Comparison of ENCODE assay signal across 22 cellular contexts in the genomic region with DNA sequence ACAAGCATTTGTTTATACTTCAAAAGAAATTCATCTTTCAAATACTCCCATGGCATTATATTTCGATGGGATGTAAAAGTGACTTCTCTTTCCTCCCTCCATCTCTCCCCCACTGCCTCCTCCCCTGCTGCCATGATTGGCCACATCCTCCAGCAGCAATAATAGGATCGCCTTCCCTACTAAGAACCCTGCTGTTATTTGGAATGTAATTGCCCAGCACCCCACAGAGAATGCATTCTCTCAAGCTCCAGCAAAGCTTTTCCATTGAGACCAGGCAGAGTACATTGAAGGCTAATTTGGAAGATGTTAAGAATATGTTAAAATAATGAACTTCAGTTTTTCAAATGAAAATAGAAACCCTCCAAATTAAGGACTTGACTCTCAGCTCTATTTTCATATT.
DNase-seq lines count a peak whose midpoint lies in the region; TF ChIP-seq lines count a peak whose summit lies in the region.
"Had no signal": no experiment of that assay in that cellular context is flagged by ENCODE, and none has a peak within 500 bp of the region (broad histone marks: within the 10 kb centered on the region; RNA-seq: fewer than 3 reads in every experiment).

No MANE protein-coding gene starts in this region.

- peak; percentile 56; the same call in 1 of the 2 replicates for TF ChIP-seq EP300 in Ishikawa (IDR thresholded peaks at IDR 0.05; ENCODE audit: borderline replicate concordance)

- no CpG with 5 or more reads among the region's 2 CpGs for WGBS in iPS DF 6.9 (ENCODE audit: insufficient coverage, insufficient read length)
- 62 to 74% (median 73%) methylated on average over 2 of the region's 2 CpGs for WGBS in spleen, 5 donors
- 67 to 83% methylated on average over 2 of the region's 2 CpGs for WGBS in lower leg skin, 2 donors

- H3K4me3 ChIP-seq in iPS DF 6.9 (ENCODE audit: low read length) = no peak overlapping the region
- no peak overlapping the region for H3K4me3 ChIP-seq in spleen
- no peak overlapping the region for H3K4me3 ChIP-seq in lower leg skin (ENCODE audit: low read depth, poor library complexity, severe bottlenecking)
- no peak overlapping the region for H3K4me3 ChIP-seq in effector memory CD4-positive, alpha-beta T cell (ENCODE audit: insufficient read depth, low read depth, low read length, poor library complexity, severe bottlenecking)
- H3K4me3 ChIP-seq: GM12878, mucosa of descending colon, suprapubic skin, vagina had no signal

- H3K27ac ChIP-seq in iPS DF 6.9 (ENCODE audit: low read length) = no peak overlapping the region
- no peak overlapping the region for H3K27ac ChIP-seq in spleen
- H3K27ac ChIP-seq in effector memory CD4-positive, alpha-beta T cell (ENCODE audit: insufficient read depth, low read length, poor library complexity, severe bottlenecking) = no peak overlapping the region
- H3K27ac ChIP-seq: C4-2B, suprapubic skin, vagina had no signal

- no peak for TF ChIP-seq POLR2A in spleen (IDR thresholded peaks at IDR 0.05)
- TF ChIP-seq POLR2A in lower leg skin (IDR thresholded peaks at IDR 0.05) = no peak

- DNase-seq in COR-L47 (lab: John Stamatoyannopoulos, UW) = peak; percentile 87
- peak; percentile 75 for DNase-seq in NCI-H345 treated with DMSO at 0.1 percent for 48 hours (lab: John Stamatoyannopoulos, UW; ENCODE audit: unreplicated experiment)
- DNase-seq in iPS DF 6.9 (ENCODE audit: low read depth, low spot score) = peak; percentile 71
- no peak for DNase-seq in middle frontal gyrus (ENCODE audit: extremely low spot score, low spot score)
- no peak for DNase-seq in spleen
- DNase-seq in lower leg skin (ENCODE audit: low spot score in 2 of 2) = no peak
- DNase-seq in effector memory CD4-positive, alpha-beta T cell = no peak
- DNase-seq: ACHN; activated CD4-positive, alpha-beta T cell treated with anti-CD3 and anti-CD28 coated beads for 48 hours; activated CD8-positive, alpha-beta memory T cell treated with anti-CD3 and anti-CD28 coated beads, Interleukin-2, amount 50 U/mL, for 4 hours; activated effector memory CD4-positive, alpha-beta T cell treated with anti-CD3 and anti-CD28 coated beads, Interleukin-2, amount 50 U/mL, for 16 hours; KG1; left colon; mucosa of descending colon; occipital lobe; OCI-M1; SHP77 had no signal

- H3K27me3 ChIP-seq in iPS DF 6.9 (ENCODE audit: control insufficient read depth, insufficient read depth, low read length) (no peaks in the 10 kb centered on the region), spleen (replicated peaks in 1 of 7) (no peaks in the 10 kb centered on the region)
- no peaks in the 10 kb centered on the region for H3K27me3 ChIP-seq in effector memory CD4-positive, alpha-beta T cell (replicated peaks; ENCODE audit: control insufficient read depth, insufficient read depth, low read length, poor library complexity, severe bottlenecking)
- H3K27me3 ChIP-seq: suprapubic skin, vagina had no signal

- no peak for TF ChIP-seq RAD21 in Ishikawa (IDR thresholded peaks at IDR 0.05; ENCODE audit: low read depth)

- H3K4me1 ChIP-seq in iPS DF 6.9 (ENCODE audit: control insufficient read depth, insufficient read depth, low read length) (peaks cover 4% of the 10 kb centered on the region; the same call in 1 of the 2 replicates), spleen (no peaks in the 10 kb centered on the region)
- H3K4me1 ChIP-seq in effector memory CD4-positive, alpha-beta T cell (ENCODE audit: control insufficient read depth, insufficient read depth, low read length, poor library complexity, severe bottlenecking) = no peaks in the 10 kb centered on the region
- H3K4me1 ChIP-seq: vagina had no signal

- no peaks in the 10 kb centered on the region for H3K9me3 ChIP-seq in iPS DF 6.9 (ENCODE audit: control insufficient read depth, insufficient read depth, low read length)
- H3K9me3 ChIP-seq in spleen = no peaks in the 10 kb centered on the region
- no peaks in the 10 kb centered on the region for H3K9me3 ChIP-seq in effector memory CD4-positive, alpha-beta T cell (ENCODE audit: control insufficient read depth, low read length)
- H3K9me3 ChIP-seq: mucosa of descending colon, suprapubic skin, vagina had no signal

- no peaks in the 10 kb centered on the region for H3K36me3 ChIP-seq in iPS DF 6.9 (ENCODE audit: control insufficient read depth, insufficient read depth, low read length)
- no peaks in the 10 kb centered on the region for H3K36me3 ChIP-seq in spleen
- H3K36me3 ChIP-seq in effector memory CD4-positive, alpha-beta T cell (ENCODE audit: control insufficient read depth, insufficient read depth, low read length) = no peaks in the 10 kb centered on the region
- H3K36me3 ChIP-seq: suprapubic skin, vagina had no signal

- intact Hi-C loops in spleen (cut with DNase I; ENCODE audit: low total_unique reads) = no loop called here
- intact Hi-C loops in lower leg skin (cut with DNase I; ENCODE audit: low total_unique reads) = no loop called here

- TF ChIP-seq CTCF in spleen (IDR thresholded peaks at IDR 0.05 in 8 of 11, conservative IDR thresholded peaks at IDR 0.05 in 3 of 11) (no peak), lower leg skin (IDR thresholded peaks at IDR 0.05) (no peak)

TF ChIP-seq in Ishikawa, 13 proteins besides CTCF, POLR2A, EP300 and RAD21:
- 0 out of 2 replicates have a peak, but pooled peaks have one; percentile 16 for TF ChIP-seq CEBPB (IDR thresholded peaks at IDR 0.05)
- no peak for TF ChIP-seq CREB1 (IDR thresholded peaks at IDR 0.05; ENCODE audit: low read depth)
- no peak for TF ChIP-seq USF1 (IDR thresholded peaks at IDR 0.05)
- peak; percentile 57; the same call in 1 of the 2 replicates for TF ChIP-seq TCF12 (IDR thresholded peaks at IDR 0.05; ENCODE audit: low read depth)
- TF ChIP-seq TEAD4 (IDR thresholded peaks at IDR 0.05) = peak; percentile 78
- TF ChIP-seq YY1 (IDR thresholded peaks at IDR 0.05; ENCODE audit: low read depth) = peak; percentile 57; the same call in 1 of the 2 replicates
- TF ChIP-seq FOXM1 (IDR thresholded peaks at IDR 0.05; ENCODE audit: borderline replicate concordance, low read depth) = peak; percentile 33; the same call in 1 of the 2 replicates
- peak; percentile 38; the same call in 1 of the 2 replicates for TF ChIP-seq NFIC (IDR thresholded peaks at IDR 0.05)

Comparison
In these comparisons a context has a peak if more than half of its experiments do, and no peak if none do; other contexts are left out.
1. DNase-seq: peak in COR-L47 (single experiment), NCI-H345 treated with DMSO at 0.1 percent for 48 hours (single experiment) and iPS DF 6.9 (single experiment); none in middle frontal gyrus (single experiment), spleen (single experiment), lower leg skin (0 of 2) and effector memory CD4-positive, alpha-beta T cell (0 of 3).